Comparison of ENCODE assay signal across 1 cellular context in the genomic region with DNA sequence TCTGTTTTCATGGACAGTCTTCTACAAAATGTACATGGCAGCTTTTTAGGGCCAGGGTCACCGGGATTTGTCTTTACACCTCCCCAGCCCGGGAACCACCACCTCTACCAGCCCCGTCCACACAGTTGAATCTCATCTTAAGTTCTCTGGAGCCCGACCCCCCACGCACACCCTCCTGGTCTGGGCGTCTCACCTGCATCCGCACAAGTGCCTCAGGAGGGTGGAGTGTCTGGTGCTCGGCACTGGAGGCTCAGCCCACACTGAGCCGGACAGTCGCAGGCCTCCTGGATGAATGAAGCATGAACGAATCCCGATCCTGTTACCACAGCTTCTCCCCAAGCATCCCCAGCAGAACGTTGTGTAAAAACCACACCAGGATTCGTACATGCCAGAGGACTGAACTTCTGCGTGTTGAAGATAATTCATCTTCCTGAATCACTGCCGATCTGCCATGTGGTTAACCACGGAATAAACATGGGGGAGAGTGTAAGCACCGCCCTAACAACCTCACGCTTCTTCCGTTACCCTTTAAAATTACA.
TF ChIP-seq lines count a peak whose summit lies in the region.

No MANE protein-coding gene starts in this region.

TF ChIP-seq in K562, 482 proteins besides CTCF, POLR2A, EP300 and RAD21 (continued from another document):
- TF ChIP-seq ZEB2 (IDR thresholded peaks at IDR 0.05) (no peak), ETS2 (tag; IDR thresholded peaks at IDR 0.05; ENCODE audit: borderline replicate concordance, poor library complexity, severe bottlenecking) (no peak), DIDO1 (tag; IDR thresholded peaks at IDR 0.05; ENCODE audit: low read depth) (no peak), ZNF212 (CRISPR knock-in tag; IDR thresholded peaks at IDR 0.05) (no peak), RCOR1 (IDR thresholded peaks at IDR 0.05; ENCODE audit: borderline replicate concordance in 1 of 2, low read depth in 2 of 2, low read length in 2 of 2) (peak; percentile 23 to 95; a peak in 2 of 4 replicates), CHD1 (IDR thresholded peaks at IDR 0.05; ENCODE audit: low read length) (no peak), TGIF2 (CRISPR knock-in tag; IDR thresholded peaks at IDR 0.05) (no peak), POLR2AphosphoS5 (IDR thresholded peaks at IDR 0.05; ENCODE audit: control insufficient read depth, insufficient read depth, low read depth, low read length) (no peak), PHB2 (IDR thresholded peaks at IDR 0.05; ENCODE audit: low read depth) (no peak), RBM15 (IDR thresholded peaks at IDR 0.05; ENCODE audit: insufficient read depth, low read length) (no peak), CREBBP (IDR thresholded peaks at IDR 0.05; ENCODE audit: low read depth, low read length) (no peak), ZNF354B (CRISPR knock-in tag; IDR thresholded peaks at IDR 0.05) (no peak), HNRNPUL1 (IDR thresholded peaks at IDR 0.05; ENCODE audit: low read length) (no peak), CBFA2T3 (IDR thresholded peaks at IDR 0.05) (peak; percentile 30; the same call in 1 of the 2 replicates), HMGN3 (IDR thresholded peaks at IDR 0.05; ENCODE audit: borderline replicate concordance, extremely low read depth, insufficient read length, low read depth, low read length) (no peak), NFIX (CRISPR knock-in tag; IDR thresholded peaks at IDR 0.05; ENCODE audit: low read depth) (no peak), BHLHE40 (IDR thresholded peaks at IDR 0.05; ENCODE audit: low read length) (peak; percentile 45), RNF2 (IDR thresholded peaks at IDR 0.05) (peak; percentile 41; the same call in 1 of the 2 replicates), FOXP4 (CRISPR knock-in tag; IDR thresholded peaks at IDR 0.05; ENCODE audit: borderline replicate concordance) (peak; percentile 45; the same call in 1 of the 2 replicates), FOXA3 (CRISPR knock-in tag; conservative IDR thresholded peaks at IDR 0.05 in 1 of 2, IDR thresholded peaks at IDR 0.05 in 1 of 2) (peak in 1 of 2 experiments; percentile 90; a peak in 2 of 4 replicates), BDP1 (IDR thresholded peaks at IDR 0.05; ENCODE audit: insufficient read depth, insufficient read length) (no peak), BCOR (IDR thresholded peaks at IDR 0.05) (0 out of 2 replicates have a peak, but pooled peaks have one; percentile 27), XRCC5 (IDR thresholded peaks at IDR 0.05; ENCODE audit: low read depth, low read length) (no peak), CAMTA2 (CRISPR knock-in tag; conservative IDR thresholded peaks at IDR 0.05) (no peak), HDAC1 (IDR thresholded peaks at IDR 0.05) (peak in 1 of 2 experiments; percentile 29; a peak in 1 of 4 replicates), ESRRA (IDR thresholded peaks at IDR 0.05; ENCODE audit: borderline replicate concordance, low read depth) (peak; percentile 75; the same call in 1 of the 2 replicates), POLR2AphosphoS2 (IDR thresholded peaks at IDR 0.05; ENCODE audit: low read length) (no peak), KDM1A (IDR thresholded peaks at IDR 0.05) (peak; percentile 86 to 91), ZNF217 (CRISPR knock-in tag; IDR thresholded peaks at IDR 0.05) (no peak), MLLT1 (IDR thresholded peaks at IDR 0.05) (peak in 1 of 2 experiments; percentile 87; a peak in 2 of 4 replicates)
- TF ChIP-seq, protein P1, sequence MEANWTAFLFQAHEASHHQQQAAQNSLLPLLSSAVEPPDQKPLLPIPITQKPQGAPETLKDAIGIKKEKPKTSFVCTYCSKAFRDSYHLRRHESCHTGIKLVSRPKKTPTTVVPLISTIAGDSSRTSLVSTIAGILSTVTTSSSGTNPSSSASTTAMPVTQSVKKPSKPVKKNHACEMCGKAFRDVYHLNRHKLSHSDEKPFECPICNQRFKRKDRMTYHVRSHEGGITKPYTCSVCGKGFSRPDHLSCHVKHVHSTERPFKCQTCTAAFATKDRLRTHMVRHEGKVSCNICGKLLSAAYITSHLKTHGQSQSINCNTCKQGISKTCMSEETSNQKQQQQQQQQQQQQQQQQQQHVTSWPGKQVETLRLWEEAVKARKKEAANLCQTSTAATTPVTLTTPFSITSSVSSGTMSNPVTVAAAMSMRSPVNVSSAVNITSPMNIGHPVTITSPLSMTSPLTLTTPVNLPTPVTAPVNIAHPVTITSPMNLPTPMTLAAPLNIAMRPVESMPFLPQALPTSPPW (CRISPR knock-in tag; IDR thresholded peaks at IDR 0.05) = no peak
- TF ChIP-seq, protein P2, sequence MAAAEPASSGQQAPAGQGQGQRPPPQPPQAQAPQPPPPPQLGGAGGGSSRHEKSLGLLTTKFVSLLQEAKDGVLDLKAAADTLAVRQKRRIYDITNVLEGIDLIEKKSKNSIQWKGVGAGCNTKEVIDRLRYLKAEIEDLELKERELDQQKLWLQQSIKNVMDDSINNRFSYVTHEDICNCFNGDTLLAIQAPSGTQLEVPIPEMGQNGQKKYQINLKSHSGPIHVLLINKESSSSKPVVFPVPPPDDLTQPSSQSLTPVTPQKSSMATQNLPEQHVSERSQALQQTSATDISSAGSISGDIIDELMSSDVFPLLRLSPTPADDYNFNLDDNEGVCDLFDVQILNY (CRISPR knock-in tag; IDR thresholded peaks at IDR 0.05) = no peak
- TF ChIP-seq, protein P3, sequence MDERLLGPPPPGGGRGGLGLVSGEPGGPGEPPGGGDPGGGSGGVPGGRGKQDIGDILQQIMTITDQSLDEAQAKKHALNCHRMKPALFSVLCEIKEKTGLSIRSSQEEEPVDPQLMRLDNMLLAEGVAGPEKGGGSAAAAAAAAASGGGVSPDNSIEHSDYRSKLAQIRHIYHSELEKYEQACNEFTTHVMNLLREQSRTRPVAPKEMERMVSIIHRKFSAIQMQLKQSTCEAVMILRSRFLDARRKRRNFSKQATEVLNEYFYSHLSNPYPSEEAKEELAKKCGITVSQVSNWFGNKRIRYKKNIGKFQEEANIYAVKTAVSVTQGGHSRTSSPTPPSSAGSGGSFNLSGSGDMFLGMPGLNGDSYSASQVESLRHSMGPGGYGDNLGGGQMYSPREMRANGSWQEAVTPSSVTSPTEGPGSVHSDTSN (CRISPR knock-in tag; IDR thresholded peaks at IDR 0.05; ENCODE audit: low read depth) = no peak
- TF ChIP-seq, protein P3 (tag; conservative IDR thresholded peaks at IDR 0.05; ENCODE audit: low read depth) = peak; percentile 41; the same call in 1 of the 2 replicates
